Comparison of ENCODE assay signal across 21 cellular contexts in genomic region chr6:4820704-4821276, GRCh38. TPM values are rescaled to one million over a fixed set of nuclear protein-coding genes. Genes with fewer than 3 reads are reported as not detected.
A peak's percentile ranks its signal among the peaks of the same experiment; 100 is the strongest.
DNase-seq lines count a peak whose midpoint lies in the region; ATAC-seq and TF ChIP-seq lines count a peak whose summit lies in the region.
"Had no signal": no experiment of that assay in that cellular context is flagged by ENCODE, and none has a peak within 500 bp of the region (broad histone marks: within the 10 kb centered on the region; RNA-seq: fewer than 3 reads in every experiment).

No MANE protein-coding gene starts in this region.

- no peak overlapping the region for H3K9ac ChIP-seq in adipocyte (ENCODE audit: low read length)

- H3K9me3 ChIP-seq in adipocyte (ENCODE audit: control insufficient read depth, low read length) (no peaks in the 10 kb centered on the region), tibial artery (no peaks in the 10 kb centered on the region)
- H3K9me3 ChIP-seq: esophagus muscularis mucosa, ovary had no signal

- H3K4me3 ChIP-seq in AG10803 (ENCODE audit: low read length) (no peak overlapping the region), adipocyte (ENCODE audit: low read length) (no peak overlapping the region), tibial artery (no peak overlapping the region)
- H3K4me3 ChIP-seq: esophagus muscularis mucosa, GM23338, ovary had no signal

- H3K4me1 ChIP-seq in adipocyte (ENCODE audit: control insufficient read depth, insufficient read depth, low read length): peaks cover 7% of the 10 kb centered on the region
- H3K4me1 ChIP-seq in tibial artery: peaks cover 0 to 4% (median 0%) of the 10 kb centered on the region in 4 donors

- TF ChIP-seq CTCF in AG10803 (conservative IDR thresholded peaks at IDR 0.05; ENCODE audit: low read length) (no peak), tibial artery (IDR thresholded peaks at IDR 0.05) (no peak)

- ATAC-seq in HG02763 (IDR thresholded peaks at IDR 0.05; ENCODE audit: unreplicated experiment): no peak
- ATAC-seq: activated T-helper 17 cell treated with anti-CD3 and anti-CD28 coated beads, Interleukin-2, amount 50 U/mL, for 72 hours; naive thymus-derived CD4-positive, alpha-beta T cell; sciatic nerve; T-cell had no signal

- H3K36me3 ChIP-seq in adipocyte (ENCODE audit: control insufficient read depth, insufficient read depth, low read length, severe bottlenecking) (no peaks in the 10 kb centered on the region), tibial artery (no peaks in the 10 kb centered on the region)
- H3K36me3 ChIP-seq: esophagus muscularis mucosa, ovary had no signal

- H3K27ac ChIP-seq in tibial artery: no peak overlapping the region
- H3K27ac ChIP-seq: esophagus muscularis mucosa, ovary had no signal

- intact Hi-C loops in tibial artery (cut with DNase I; ENCODE audit: low total_unique reads): no loop called here

- H3K27me3 ChIP-seq in adipocyte (replicated peaks; ENCODE audit: control insufficient read depth, insufficient read depth, low read length) (no peaks in the 10 kb centered on the region), tibial artery (no peaks in the 10 kb centered on the region)
- H3K27me3 ChIP-seq: esophagus muscularis mucosa, ovary had no signal

- DNase-seq in AG10803 (ENCODE audit: low read depth) (peak; percentile 89), EL (peak; percentile 68), adipocyte (ENCODE audit: low read depth) (peak; percentile 62), iris pigment epithelial cell (ENCODE audit: low read depth) (peak; percentile 28), tibial artery (no peak), H4 (ENCODE audit: low spot score) (no peak)
- DNase-seq: C1 segment of cervical spinal cord; DMS 273 treated with DMSO at 0.1 percent for 48 hours; hypothalamus; kidney glomerular epithelial cell; naive thymus-derived CD4-positive, alpha-beta T cell; NCI-H2029; NCI-H524; ovary; Right ventricle myocardium superior; T-cell had no signal

RNA-seq across cellular contexts. Expression of gene CDYL, which starts 44.6 kb away (rescaled TPM):
- 16.0 and 25.0 TPM in 2 replicates for total RNA-seq in H4 (2014; rRNA removed; shearing (Covaris generic))

Comparison
In these comparisons a context has a peak if more than half of its experiments do, and no peak if none do; other contexts are left out.
1. DNase-seq: peak in AG10803 (single experiment), EL (single experiment), adipocyte (single experiment) and iris pigment epithelial cell (single experiment); none in tibial artery (0 of 2) and H4 (single experiment).